22 cellular contexts compared by ENCODE assay signal in genomic region chr4:184012937-184013336, GRCh38.
DNase-seq lines count a peak whose midpoint lies in the region; TF ChIP-seq lines count a peak whose summit lies in the region.
"Had no signal": no experiment of that assay in that cellular context is flagged by ENCODE, and none has a peak within 500 bp of the region (broad histone marks: within the 10 kb centered on the region; RNA-seq: fewer than 3 reads in every experiment).

No MANE protein-coding gene starts in this region.

- peak overlapping the region; percentile 1; the same call in 1 of the 2 replicates for H3K4me3 ChIP-seq in SK-N-MC
- no peak overlapping the region for H3K4me3 ChIP-seq in fibroblast of pulmonary artery (replicated peaks; ENCODE audit: low read depth, low read length)
- no peak overlapping the region for H3K4me3 ChIP-seq in trophoblast cell (ENCODE audit: low read depth, low read length)
- H3K4me3 ChIP-seq in breast epithelium: no peak overlapping the region
- H3K4me3 ChIP-seq in ovary: no peak overlapping the region
- H3K4me3 ChIP-seq: left lung, suprapubic skin had no signal

- H3K18ac ChIP-seq in trophoblast cell (ENCODE audit: low read length): no peak overlapping the region

- H3K27me3 ChIP-seq in trophoblast cell (ENCODE audit: insufficient read depth, low read length) (no peaks in the 10 kb centered on the region), breast epithelium (no peaks in the 10 kb centered on the region), ovary (no peaks in the 10 kb centered on the region)
- H3K27me3 ChIP-seq: left lung, suprapubic skin had no signal

- no peak overlapping the region for H2BK5ac ChIP-seq in trophoblast cell (ENCODE audit: low read depth, low read length, poor library complexity)

- no peak overlapping the region for H4K8ac ChIP-seq in trophoblast cell (ENCODE audit: low read depth, low read length)

- H3K79me1 ChIP-seq in trophoblast cell (ENCODE audit: low read length): no peaks in the 10 kb centered on the region

- H3K4me2 ChIP-seq in trophoblast cell (ENCODE audit: low read length): no peak overlapping the region

- DNase-seq in DMS153 (lab: John Stamatoyannopoulos, UW) (peak; percentile 2), DMS153 treated with DMSO at 0.1 percent for 48 hours (lab: John Stamatoyannopoulos, UW; ENCODE audit: unreplicated experiment) (no peak), SK-N-MC (ENCODE audit: low read depth, low spot score) (peak; percentile 37), fibroblast of pulmonary artery (ENCODE audit: low read depth) (peak; percentile 27), trophoblast cell (no peak), ACHN (no peak), breast epithelium (ENCODE audit: low spot score in 2 of 2) (no peak), ovary (no peak)
- DNase-seq: activated naive CD4-positive, alpha-beta T cell; activated T-cell treated with anti-CD3 and anti-CD28 coated beads, Interleukin-2, amount 50 U/mL, for 24 hours; CD8-positive, alpha-beta T cell; DMS53; head of caudate nucleus; left lung; NCI-H1092 treated with DMSO at 0.1 percent for 48 hours; NCI-H2029; NCI-H510A; NK-92 treated with Interleukin-12 subunit alpha and Interleukin-12 subunit beta, amount 100 ng/mL, for 24 hours; small intestine; T1000 had no signal

- H3K9me3 ChIP-seq in SK-N-MC (ENCODE audit: low read depth, low read length) (no peaks in the 10 kb centered on the region), trophoblast cell (ENCODE audit: insufficient read depth, low read depth, low read length) (no peaks in the 10 kb centered on the region), breast epithelium (no peaks in the 10 kb centered on the region), ovary (no peaks in the 10 kb centered on the region)
- H3K9me3 ChIP-seq: left lung, suprapubic skin had no signal

- H2AK5ac ChIP-seq in trophoblast cell (ENCODE audit: low read length): no peak overlapping the region

- no peak overlapping the region for H3K27ac ChIP-seq in SK-N-MC
- peak overlapping the region; percentile 3 for H3K27ac ChIP-seq in trophoblast cell (ENCODE audit: low read depth, low read length)
- no peak overlapping the region for H3K27ac ChIP-seq in breast epithelium
- H3K27ac ChIP-seq in ovary: no peak overlapping the region
- H3K27ac ChIP-seq: 22Rv1, left lung, suprapubic skin had no signal

- H2BK120ac ChIP-seq in trophoblast cell (ENCODE audit: insufficient read depth, low read length, poor library complexity): no peak overlapping the region

- no peak overlapping the region for H2BK12ac ChIP-seq in trophoblast cell (ENCODE audit: low read length)

- TF ChIP-seq CTCF in fibroblast of pulmonary artery (IDR thresholded peaks at IDR 0.05; ENCODE audit: low read length, missing control alignments): no peak
- TF ChIP-seq CTCF in breast epithelium (IDR thresholded peaks at IDR 0.05): no peak
- TF ChIP-seq CTCF in ovary (IDR thresholded peaks at IDR 0.05): no peak

- no CpG with 5 or more reads among the region's 3 CpGs for WGBS in trophoblast cell (ENCODE audit: extremely low coverage, insufficient coverage, insufficient read length)
- WGBS in ovary, 3 donors: 12 to 24% (median 18%) methylated on average over 3 of the region's 3 CpGs

- no peak for TF ChIP-seq EP300 in ovary (IDR thresholded peaks at IDR 0.05)

- no peak overlapping the region for H3K23ac ChIP-seq in trophoblast cell (ENCODE audit: low read length)

- H4K12ac ChIP-seq in trophoblast cell (ENCODE audit: low read depth, low read length): no peak overlapping the region

- H3K14ac ChIP-seq in trophoblast cell (ENCODE audit: low read length): no peak overlapping the region

- TF ChIP-seq POLR2A in breast epithelium (IDR thresholded peaks at IDR 0.05) (no peak), ovary (IDR thresholded peaks at IDR 0.05) (no peak)

- peak overlapping the region; percentile 15 for H3K9ac ChIP-seq in SK-N-MC (ENCODE audit: insufficient read length)
- H3K9ac ChIP-seq in trophoblast cell (ENCODE audit: low read length): no peak overlapping the region

- in situ Hi-C loops in ACHN (cut with HindIII; ENCODE audit: low pct_ligation_motif_present, low pct_unique_long_range_greater_than_20kb, low sequenced_read_pairs): no loop called here

- no peak overlapping the region for H2AFZ ChIP-seq in trophoblast cell (ENCODE audit: insufficient read depth, low read length, poor library complexity)

- no peak overlapping the region for H4K91ac ChIP-seq in trophoblast cell (ENCODE audit: low read depth, low read length)

- no peaks in the 10 kb centered on the region for H3K79me2 ChIP-seq in trophoblast cell (ENCODE audit: control insufficient read depth, insufficient read depth, low read length, poor library complexity)

- H3K4ac ChIP-seq in trophoblast cell (ENCODE audit: low read depth, low read length): no peak overlapping the region

- H3K4me1 ChIP-seq in trophoblast cell (ENCODE audit: control insufficient read depth in 1 of 2, insufficient read depth in 2 of 2, low read length in 2 of 2): peaks cover 4 to 7% of the 10 kb centered on the region in 2 experiments
- H3K4me1 ChIP-seq in breast epithelium: no peaks in the 10 kb centered on the region
- H3K4me1 ChIP-seq in ovary (ENCODE audit: insufficient read depth): no peaks in the 10 kb centered on the region
- H3K4me1 ChIP-seq: left lung, suprapubic skin had no signal

- intact Hi-C loops in breast epithelium (cut with DNase I; ENCODE audit: low total_unique reads) (no loop called here), ovary (cut with DNase I) (no loop called here)

- H3K36me3 ChIP-seq in SK-N-MC (ENCODE audit: insufficient read depth, low read length): no peaks in the 10 kb centered on the region
- peaks cover 14 to 19% of the 10 kb centered on the region in 2 experiments for H3K36me3 ChIP-seq in trophoblast cell (ENCODE audit: control insufficient read depth in 1 of 2, insufficient read depth in 2 of 2, low read length in 2 of 2)
- H3K36me3 ChIP-seq in breast epithelium: no peaks in the 10 kb centered on the region
- no peaks in the 10 kb centered on the region for H3K36me3 ChIP-seq in ovary

Comparison
In these comparisons a context has a peak if more than half of its experiments do, and no peak if none do; other contexts are left out.
1. DNase-seq: peak in DMS153 (single experiment), SK-N-MC (single experiment) and fibroblast of pulmonary artery (single experiment); none in DMS153 treated with DMSO at 0.1 percent for 48 hours (single experiment), trophoblast cell (0 of 2), ACHN (single experiment), breast epithelium (0 of 2) and ovary (0 of 5).